Comparison of ENCODE assay signal across 15 cellular contexts in genomic region chr2:177235855-177236437, GRCh38. TPM values are rescaled to one million over a fixed set of nuclear protein-coding genes. Genes with fewer than 3 reads are reported as not detected.
DNase-seq lines count a peak whose midpoint lies in the region; ATAC-seq and TF ChIP-seq lines count a peak whose summit lies in the region.
"Had no signal": no experiment of that assay in that cellular context is flagged by ENCODE, and none has a peak within 500 bp of the region (broad histone marks: within the 10 kb centered on the region; RNA-seq: fewer than 3 reads in every experiment).

No MANE protein-coding gene starts in this region.

- no peak for DNase-seq in activated CD8-positive, alpha-beta T cell treated with anti-CD3 and anti-CD28 coated beads for 36 hours
- DNase-seq in activated CD8-positive, alpha-beta T cell treated with anti-CD3 and anti-CD28 coated beads, Interleukin-2, amount 10 ng/mL, durations not matched to agents 7 days and 5 days = no peak
- DNase-seq in right cardiac atrium (peak in 1 of 3 donors; percentile 57), cerebellar cortex (ENCODE audit: low spot score) (no peak), uterus (no peak)
- DNase-seq in stimulated activated effector memory CD8-positive, alpha-beta T cell treated with anti-CD3 and anti-CD28 coated beads, Interleukin-12 subunit alpha, Interleukin-12 subunit beta, amount 100 ng/mL, for 72 hours (ENCODE audit: low spot score in 2 of 2) = no peak
- DNase-seq: activated CD4-positive, alpha-beta T cell treated with anti-CD3 and anti-CD28 coated beads, Interleukin-2, amount 50 U/mL, for 48 hours; effector memory CD4-positive, alpha-beta T cell; foreskin fibroblast; MV-4-11; T1000 had no signal

- H3K27me3 ChIP-seq in right cardiac atrium (ENCODE audit: control insufficient read depth, insufficient read depth) = no peaks in the 10 kb centered on the region
- H3K27me3 ChIP-seq in uterus = no peaks in the 10 kb centered on the region
- H3K27me3 ChIP-seq: tibial nerve had no signal

- no peak for TF ChIP-seq POLR2A in uterus (IDR thresholded peaks at IDR 0.05)

- no peak overlapping the region for H3K4me3 Mint-ChIP-seq in activated CD8-positive, alpha-beta T cell treated with anti-CD3 and anti-CD28 coated beads for 36 hours
- H3K4me3 Mint-ChIP-seq in activated CD8-positive, alpha-beta T cell treated with anti-CD3 and anti-CD28 coated beads, Interleukin-2, amount 10 ng/mL, durations not matched to agents 7 days and 5 days = no peak overlapping the region
- H3K4me3 Mint-ChIP-seq in activated T-helper 17 cell treated with anti-CD3 and anti-CD28 coated beads, Interleukin-2, amount 50 U/mL, for 72 hours = no peak overlapping the region
- H3K4me3 Mint-ChIP-seq in stimulated activated effector memory CD8-positive, alpha-beta T cell treated with anti-CD3 and anti-CD28 coated beads, Interleukin-12 subunit alpha, Interleukin-12 subunit beta, amount 100 ng/mL, for 72 hours = no peak overlapping the region
- H3K4me3 Mint-ChIP-seq: brain had no signal

- H3K36me3 ChIP-seq in uterus = no peaks in the 10 kb centered on the region

- peaks cover 52% of the 10 kb centered on the region for H3K36me3 Mint-ChIP-seq in activated CD8-positive, alpha-beta T cell treated with anti-CD3 and anti-CD28 coated beads for 36 hours (ENCODE audit: low read depth)
- peaks cover 52% of the 10 kb centered on the region for H3K36me3 Mint-ChIP-seq in activated CD8-positive, alpha-beta T cell treated with anti-CD3 and anti-CD28 coated beads, Interleukin-2, amount 10 ng/mL, durations not matched to agents 7 days and 5 days (ENCODE audit: low read depth)
- peaks cover 82% of the 10 kb centered on the region for H3K36me3 Mint-ChIP-seq in activated T-helper 17 cell treated with anti-CD3 and anti-CD28 coated beads, Interleukin-2, amount 50 U/mL, for 72 hours (ENCODE audit: low read depth)
- peaks cover 86% of the 10 kb centered on the region for H3K36me3 Mint-ChIP-seq in stimulated activated effector memory CD8-positive, alpha-beta T cell treated with anti-CD3 and anti-CD28 coated beads, Interleukin-12 subunit alpha, Interleukin-12 subunit beta, amount 100 ng/mL, for 72 hours

- H3K27ac ChIP-seq in right cardiac atrium (ENCODE audit: low read length) (peak overlapping the region; percentile 88), uterus (no peak overlapping the region)

- POLR2A ChIA-PET in activated CD8-positive, alpha-beta T cell treated with anti-CD3 and anti-CD28 coated beads for 36 hours (lab: Charles Lee) = interaction anchor here (0.9 to 7.2 kb wide), 4 partner anchors 10 to 27 kb away, joined by 4 to 63 read pairs (median 10); partner anchors contain the start of gene NFE2L2
- POLR2A ChIA-PET in activated CD8-positive, alpha-beta T cell treated with anti-CD3 and anti-CD28 coated beads, Interleukin-2, amount 10 ng/mL, durations not matched to agents 7 days and 5 days (lab: Charles Lee) = interaction anchor here (0.9 kb wide), 1 partner anchor 29 kb away, joined by 3 read pairs; the partner anchor contains the start of gene NFE2L2

- 65% methylated on average over 6 of the region's 6 CpGs for WGBS in right cardiac atrium

- H3K4me3 ChIP-seq in right cardiac atrium (ENCODE audit: low read length) (no peak overlapping the region), uterus (no peak overlapping the region)
- H3K4me3 ChIP-seq: tibial nerve had no signal

- H3K9me3 Mint-ChIP-seq in activated CD8-positive, alpha-beta T cell treated with anti-CD3 and anti-CD28 coated beads for 36 hours = no peaks in the 10 kb centered on the region
- H3K9me3 Mint-ChIP-seq in activated CD8-positive, alpha-beta T cell treated with anti-CD3 and anti-CD28 coated beads, Interleukin-2, amount 10 ng/mL, durations not matched to agents 7 days and 5 days (ENCODE audit: insufficient read depth) = no peaks in the 10 kb centered on the region
- no peaks in the 10 kb centered on the region for H3K9me3 Mint-ChIP-seq in activated T-helper 17 cell treated with anti-CD3 and anti-CD28 coated beads, Interleukin-2, amount 50 U/mL, for 72 hours
- H3K9me3 Mint-ChIP-seq in stimulated activated effector memory CD8-positive, alpha-beta T cell treated with anti-CD3 and anti-CD28 coated beads, Interleukin-12 subunit alpha, Interleukin-12 subunit beta, amount 100 ng/mL, for 72 hours = no peaks in the 10 kb centered on the region
- H3K9me3 Mint-ChIP-seq: brain had no signal

- peak overlapping the region; percentile 36 for H3K27ac Mint-ChIP-seq in activated CD8-positive, alpha-beta T cell treated with anti-CD3 and anti-CD28 coated beads for 36 hours
- no peak overlapping the region for H3K27ac Mint-ChIP-seq in activated CD8-positive, alpha-beta T cell treated with anti-CD3 and anti-CD28 coated beads, Interleukin-2, amount 10 ng/mL, durations not matched to agents 7 days and 5 days
- peak overlapping the region; percentile 66 for H3K27ac Mint-ChIP-seq in activated T-helper 17 cell treated with anti-CD3 and anti-CD28 coated beads, Interleukin-2, amount 50 U/mL, for 72 hours
- peak overlapping the region; percentile 46 for H3K27ac Mint-ChIP-seq in stimulated activated effector memory CD8-positive, alpha-beta T cell treated with anti-CD3 and anti-CD28 coated beads, Interleukin-12 subunit alpha, Interleukin-12 subunit beta, amount 100 ng/mL, for 72 hours

- peaks cover 49% of the 10 kb centered on the region for H3K4me1 Mint-ChIP-seq in activated CD8-positive, alpha-beta T cell treated with anti-CD3 and anti-CD28 coated beads for 36 hours (ENCODE audit: low read depth)
- peaks cover 34% of the 10 kb centered on the region for H3K4me1 Mint-ChIP-seq in activated CD8-positive, alpha-beta T cell treated with anti-CD3 and anti-CD28 coated beads, Interleukin-2, amount 10 ng/mL, durations not matched to agents 7 days and 5 days (ENCODE audit: low read depth)
- peaks cover 36% of the 10 kb centered on the region for H3K4me1 Mint-ChIP-seq in activated T-helper 17 cell treated with anti-CD3 and anti-CD28 coated beads, Interleukin-2, amount 50 U/mL, for 72 hours
- H3K4me1 Mint-ChIP-seq in stimulated activated effector memory CD8-positive, alpha-beta T cell treated with anti-CD3 and anti-CD28 coated beads, Interleukin-12 subunit alpha, Interleukin-12 subunit beta, amount 100 ng/mL, for 72 hours = peaks cover 55% of the 10 kb centered on the region

- peaks cover 17% of the 10 kb centered on the region for H3K4me1 ChIP-seq in right cardiac atrium (ENCODE audit: control insufficient read depth, insufficient read depth, low read length)
- peaks cover 0 to 12% of the 10 kb centered on the region in 2 donors for H3K4me1 ChIP-seq in uterus

- no peak for ATAC-seq in activated CD8-positive, alpha-beta T cell treated with anti-CD3 and anti-CD28 coated beads for 36 hours
- no peak for ATAC-seq in activated CD8-positive, alpha-beta T cell treated with anti-CD3 and anti-CD28 coated beads, Interleukin-2, amount 10 ng/mL, durations not matched to agents 7 days and 5 days
- no peak for ATAC-seq in activated T-helper 17 cell treated with anti-CD3 and anti-CD28 coated beads, Interleukin-2, amount 50 U/mL, for 72 hours (replicated peaks)
- ATAC-seq in right cardiac atrium = peak; percentile 46 to 48
- ATAC-seq in stimulated activated effector memory CD8-positive, alpha-beta T cell treated with anti-CD3 and anti-CD28 coated beads, Interleukin-12 subunit alpha, Interleukin-12 subunit beta, amount 100 ng/mL, for 72 hours = no peak
- ATAC-seq in HG03196 (IDR thresholded peaks at IDR 0.05; ENCODE audit: unreplicated experiment) = no peak

- intact Hi-C loops in activated CD8-positive, alpha-beta T cell treated with anti-CD3 and anti-CD28 coated beads for 36 hours (cut with micrococcal nuclease) = no loop called here
- intact Hi-C loops in right cardiac atrium (cut with DNase I) (no loop called here), uterus (cut with DNase I; ENCODE audit: low total_unique reads) (no loop called here)

- TF ChIP-seq CTCF in activated CD8-positive, alpha-beta T cell treated with anti-CD3 and anti-CD28 coated beads for 36 hours (IDR thresholded peaks at IDR 0.05) = no peak
- TF ChIP-seq CTCF in uterus (IDR thresholded peaks at IDR 0.05) = no peak

- no peaks in the 10 kb centered on the region for H3K27me3 Mint-ChIP-seq in activated CD8-positive, alpha-beta T cell treated with anti-CD3 and anti-CD28 coated beads for 36 hours
- H3K27me3 Mint-ChIP-seq in activated CD8-positive, alpha-beta T cell treated with anti-CD3 and anti-CD28 coated beads, Interleukin-2, amount 10 ng/mL, durations not matched to agents 7 days and 5 days (ENCODE audit: low read depth) = no peaks in the 10 kb centered on the region
- no peaks in the 10 kb centered on the region for H3K27me3 Mint-ChIP-seq in activated T-helper 17 cell treated with anti-CD3 and anti-CD28 coated beads, Interleukin-2, amount 50 U/mL, for 72 hours
- H3K27me3 Mint-ChIP-seq: brain had no signal

- H3K9me3 ChIP-seq in right cardiac atrium (ENCODE audit: control insufficient read depth, low read length) (no peaks in the 10 kb centered on the region), uterus (no peaks in the 10 kb centered on the region)
- H3K9me3 ChIP-seq: tibial nerve had no signal

- CTCF ChIA-PET in activated CD8-positive, alpha-beta T cell treated with anti-CD3 and anti-CD28 coated beads for 36 hours (lab: Charles Lee) = interaction anchor here (0.9 to 7.1 kb wide), 4 partner anchors 19 to 488 kb away, joined by 3 to 32 read pairs (median 3); no protein-coding TSS in a partner anchor
- CTCF ChIA-PET in activated CD8-positive, alpha-beta T cell treated with anti-CD3 and anti-CD28 coated beads, Interleukin-2, amount 10 ng/mL, durations not matched to agents 7 days and 5 days (lab: Charles Lee) = interaction anchor here (1.0 to 1.3 kb wide), 5 partner anchors 14 to 99 kb away, joined by 3 to 4 read pairs (median 3); no protein-coding TSS in a partner anchor

RNA-seq across cellular contexts. Expression of gene HNRNPA3, which starts 23.4 kb away (rescaled TPM):
- total RNA-seq in activated CD8-positive, alpha-beta T cell treated with anti-CD3 and anti-CD28 coated beads for 36 hours = 100 to 1,000 TPM; 292 to 308 TPM
- total RNA-seq in activated CD8-positive, alpha-beta T cell treated with anti-CD3 and anti-CD28 coated beads, Interleukin-2, amount 10 ng/mL, durations not matched to agents 7 days and 5 days = 100 to 1,000 TPM; 329 to 350 TPM
- total RNA-seq in activated T-helper 17 cell treated with anti-CD3 and anti-CD28 coated beads, Interleukin-2, amount 50 U/mL, for 72 hours = 100 to 1,000 TPM; 120 to 260 TPM
- total RNA-seq in right cardiac atrium (100 to 1,000 TPM in 1 of 4 donors, 10 to 100 TPM in 3; 66.9 to 110 (median 84.2) TPM), uterus (100 to 1,000 TPM in 2 of 4 donors, 10 to 100 TPM in 2; 56.4 to 256 (median 107) TPM)
- 74.1 TPM for polyA plus RNA-seq in right cardiac atrium

RNA-seq across cellular contexts. Expression of gene NFE2L2, which starts 28.6 kb away (rescaled TPM):
- total RNA-seq in activated CD8-positive, alpha-beta T cell treated with anti-CD3 and anti-CD28 coated beads for 36 hours = 10 to 100 TPM; 57.3 to 57.6 TPM
- total RNA-seq in activated CD8-positive, alpha-beta T cell treated with anti-CD3 and anti-CD28 coated beads, Interleukin-2, amount 10 ng/mL, durations not matched to agents 7 days and 5 days = 10 to 100 TPM; 61.3 to 64.3 TPM
- total RNA-seq in activated T-helper 17 cell treated with anti-CD3 and anti-CD28 coated beads, Interleukin-2, amount 50 U/mL, for 72 hours = 10 to 100 TPM; 39.3 to 49.4 TPM
- 10 to 100 TPM; 70.0 to 95.7 (median 77.7) TPM for total RNA-seq in right cardiac atrium
- 55.8 TPM for polyA plus RNA-seq in right cardiac atrium
- total RNA-seq in uterus = 100 to 1,000 TPM in 1 of 4 donors, 10 to 100 TPM in 3; 53.0 to 148 (median 90.0) TPM

Comparison
In these comparisons a context has a peak if more than half of its experiments do, and no peak if none do; other contexts are left out.
1. ATAC-seq: peak in right cardiac atrium (2 of 2); none in activated CD8-positive, alpha-beta T cell treated with anti-CD3 and anti-CD28 coated beads for 36 hours (single experiment), activated CD8-positive, alpha-beta T cell treated with anti-CD3 and anti-CD28 coated beads, Interleukin-2, amount 10 ng/mL, durations not matched to agents 7 days and 5 days (single experiment), activated T-helper 17 cell treated with anti-CD3 and anti-CD28 coated beads, Interleukin-2, amount 50 U/mL, for 72 hours (single experiment), stimulated activated effector memory CD8-positive, alpha-beta T cell treated with anti-CD3 and anti-CD28 coated beads, Interleukin-12 subunit alpha, Interleukin-12 subunit beta, amount 100 ng/mL, for 72 hours (single experiment) and HG03196 (single experiment).